16 cellular contexts compared by ENCODE assay signal in genomic region chr22:20396639-20397038, GRCh38. TPM values are rescaled to one million over a fixed set of nuclear protein-coding genes. Genes with fewer than 3 reads are reported as not detected.
DNase-seq lines count a peak whose midpoint lies in the region; ATAC-seq and TF ChIP-seq lines count a peak whose summit lies in the region.
"Had no signal": no experiment of that assay in that cellular context is flagged by ENCODE, and none has a peak within 500 bp of the region (broad histone marks: within the 10 kb centered on the region; RNA-seq: fewer than 3 reads in every experiment).

No MANE protein-coding gene starts in this region.

- H3K4me1 ChIP-seq in HEK293 (ENCODE audit: control insufficient read depth, insufficient read depth, low read length), result 0 out of 2 replicates have a peak, but pooled peaks cover 2% of the 10 kb centered on the region
- peaks cover 14 to 17% of the 10 kb centered on the region in 2 donors for H3K4me1 ChIP-seq in naive thymus-derived CD4-positive, alpha-beta T cell (ENCODE audit: control insufficient read depth in 2 of 2, insufficient read depth in 2 of 2, low read length in 2 of 2)
- H3K4me1 ChIP-seq: BE2C had no signal

- peaks cover 46% of the 10 kb centered on the region for H3K4me1 Mint-ChIP-seq in central memory CD8-positive, alpha-beta T cell
- H3K4me1 Mint-ChIP-seq in naive thymus-derived CD4-positive, alpha-beta T cell, result peaks cover 23 to 59% (median 51%) of the 10 kb centered on the region in 7 donors

- H3K27me3 ChIP-seq in naive thymus-derived CD4-positive, alpha-beta T cell (ENCODE audit: control insufficient read depth in 2 of 2, insufficient read depth in 2 of 2, low read length in 2 of 2), result no peaks in the 10 kb centered on the region
- H3K27me3 ChIP-seq: BE2C had no signal

- no peak for ATAC-seq in central memory CD8-positive, alpha-beta T cell (replicated peaks; ENCODE audit: extremely low read depth, poor library complexity, severe bottlenecking)
- ATAC-seq in naive thymus-derived CD4-positive, alpha-beta T cell, result no peak
- ATAC-seq in HG02571 (IDR thresholded peaks at IDR 0.05; ENCODE audit: unreplicated experiment), result no peak
- ATAC-seq in HG03432 (IDR thresholded peaks at IDR 0.05; ENCODE audit: unreplicated experiment), result no peak
- ATAC-seq: activated CD4-positive, alpha-beta T cell treated with anti-CD3 and anti-CD28 coated beads for 36 hours; HCT116 had no signal

- no peaks in the 10 kb centered on the region for H3K27me3 Mint-ChIP-seq in central memory CD8-positive, alpha-beta T cell
- no peaks in the 10 kb centered on the region for H3K27me3 Mint-ChIP-seq in naive thymus-derived CD4-positive, alpha-beta T cell
- H3K27me3 Mint-ChIP-seq: activated CD4-positive, alpha-beta T cell treated with anti-CD3 and anti-CD28 coated beads for 36 hours had no signal

- no peak overlapping the region for H3K27ac ChIP-seq in HEK293 (ENCODE audit: extremely low read depth, low read depth, low read length)
- no peak overlapping the region for H3K27ac ChIP-seq in naive thymus-derived CD4-positive, alpha-beta T cell (ENCODE audit: low read depth, low read length)

- no peaks in the 10 kb centered on the region for H3K9me3 Mint-ChIP-seq in central memory CD8-positive, alpha-beta T cell
- H3K9me3 Mint-ChIP-seq in naive thymus-derived CD4-positive, alpha-beta T cell, result no peaks in the 10 kb centered on the region

- DNase-seq in AG09309 (ENCODE audit: low read depth) (peak; percentile 21), CD1c-positive myeloid dendritic cell (ENCODE audit: extremely low spot score) (no peak)
- DNase-seq in central memory CD8-positive, alpha-beta T cell (ENCODE audit: low spot score in 2 of 2), result no peak
- no peak for DNase-seq in naive thymus-derived CD4-positive, alpha-beta T cell
- no peak for DNase-seq in activated T-cell treated with anti-CD3 and anti-CD28 coated beads, Interleukin-2, amount 50 U/mL, for 48 hours
- DNase-seq: activated CD4-positive, alpha-beta T cell treated with anti-CD3 and anti-CD28 coated beads for 36 hours; BE2C; NCI-H1092 treated with DMSO at 0.1 percent for 48 hours; NCI-H446; OCI-M1; stimulated activated CD4-positive, alpha-beta T cell treated with anti-CD3 and anti-CD28 coated beads, Interleukin-2, amount 100 ng/mL, for 48 hours; SW 1271 had no signal

- H3K4me3 ChIP-seq in AG09309 (ENCODE audit: control insufficient read depth, low read depth, low read length), result no peak overlapping the region
- no peak overlapping the region for H3K4me3 ChIP-seq in HEK293 (ENCODE audit: low read depth, low read length)
- H3K4me3 ChIP-seq in naive thymus-derived CD4-positive, alpha-beta T cell (ENCODE audit: low read length), result no peak overlapping the region

- POLR2A ChIA-PET in HEK293 (lab: Yijun Ruan, JAX), result interaction anchor here (0.6 to 1.4 kb wide), 2 partner anchors 22 to 77 kb away, joined by 4 to 5 read pairs; partner anchors contain the start of gene DGCR6L
- POLR2A ChIA-PET in naive thymus-derived CD4-positive, alpha-beta T cell (lab: Charles Lee), result interaction anchor here (1.1 kb wide), 1 partner anchor 11 kb away, joined by 4 read pairs; no protein-coding TSS in a partner anchor

- H3K36me3 Mint-ChIP-seq in central memory CD8-positive, alpha-beta T cell (ENCODE audit: insufficient read depth), result peaks cover 6% of the 10 kb centered on the region
- peaks cover 0 to 18% (median 4%) of the 10 kb centered on the region in 5 donors for H3K36me3 Mint-ChIP-seq in naive thymus-derived CD4-positive, alpha-beta T cell

- H3K27ac Mint-ChIP-seq in central memory CD8-positive, alpha-beta T cell (ENCODE audit: low read depth), result peak overlapping the region; percentile 59
- H3K27ac Mint-ChIP-seq in naive thymus-derived CD4-positive, alpha-beta T cell, result peak overlapping the region in 3 of 9 donors; percentile 13 to 76 (median 45)
- H3K27ac Mint-ChIP-seq: activated CD4-positive, alpha-beta T cell treated with anti-CD3 and anti-CD28 coated beads for 36 hours had no signal

- CTCF ChIA-PET in HEK293 (lab: Yijun Ruan, JAX), result interaction anchor here (0.5 to 0.6 kb wide), 2 partner anchors 168 to 254 kb away, joined by 3 read pairs; no protein-coding TSS in a partner anchor
- CTCF ChIA-PET in naive thymus-derived CD4-positive, alpha-beta T cell (lab: Charles Lee), result no interaction called here

- intact Hi-C loops in naive thymus-derived CD4-positive, alpha-beta T cell (cut with micrococcal nuclease), result no loop called here

- TF ChIP-seq CTCF in AG09309 (IDR thresholded peaks at IDR 0.05; ENCODE audit: control insufficient read depth, insufficient read depth, low read depth, low read length, missing control alignments) (no peak), HEK293 (tag by site-specific recombination; IDR thresholded peaks at IDR 0.05) (no peak)

- no peaks in the 10 kb centered on the region for H3K9me3 ChIP-seq in HEK293 (ENCODE audit: control insufficient read depth, insufficient read depth, low read depth, low read length)
- no peaks in the 10 kb centered on the region for H3K9me3 ChIP-seq in naive thymus-derived CD4-positive, alpha-beta T cell (ENCODE audit: control insufficient read depth in 2 of 3, low read length in 3 of 3)
- H3K9me3 ChIP-seq: BE2C had no signal

- peak overlapping the region; percentile 26 for H3K4me3 Mint-ChIP-seq in central memory CD8-positive, alpha-beta T cell
- peak overlapping the region in 8 of 10 donors; percentile 18 to 91 (median 84) for H3K4me3 Mint-ChIP-seq in naive thymus-derived CD4-positive, alpha-beta T cell
- H3K4me3 Mint-ChIP-seq: activated CD4-positive, alpha-beta T cell treated with anti-CD3 and anti-CD28 coated beads for 36 hours had no signal

- H3K36me3 ChIP-seq in HEK293 (ENCODE audit: control insufficient read depth in 2 of 2, insufficient read depth in 1 of 2, low read length in 2 of 2), result peaks cover 0 to 22% of the 10 kb centered on the region in 2 experiments; a peak in 1 of 3 replicates
- peaks cover 3 to 12% (median 4%) of the 10 kb centered on the region in 3 experiments for H3K36me3 ChIP-seq in naive thymus-derived CD4-positive, alpha-beta T cell (ENCODE audit: control insufficient read depth in 2 of 3, insufficient read depth in 3 of 3, low read length in 3 of 3)
- H3K36me3 ChIP-seq: BE2C had no signal

TF ChIP-seq in HEK293, 187 proteins besides CTCF, POLR2A, EP300 and RAD21:
- TF ChIP-seq ZNF112 (tag by site-specific recombination; IDR thresholded peaks at IDR 0.05) (no peak), ZEB2 (tag by site-specific recombination; IDR thresholded peaks at IDR 0.05) (no peak), ZNF600 (tag by site-specific recombination; IDR thresholded peaks at IDR 0.05) (0 out of 2 replicates have a peak, but pooled peaks have one; percentile 39), PRDM1 (tag by site-specific recombination; IDR thresholded peaks at IDR 0.05) (no peak), MZF1 (tag by site-specific recombination; IDR thresholded peaks at IDR 0.05; ENCODE audit: borderline replicate concordance) (no peak), ZNF596 (tag by site-specific recombination; IDR thresholded peaks at IDR 0.05) (no peak), ZNF214 (tag by site-specific recombination; IDR thresholded peaks at IDR 0.05; ENCODE audit: borderline replicate concordance) (no peak), REPIN1 (tag by site-specific recombination; IDR thresholded peaks at IDR 0.05; ENCODE audit: low read depth) (no peak), ZBTB17 (tag by site-specific recombination; IDR thresholded peaks at IDR 0.05) (peak; percentile 89), ZNF449 (tag by site-specific recombination; IDR thresholded peaks at IDR 0.05) (no peak), KLF7 (tag by site-specific recombination; IDR thresholded peaks at IDR 0.05; ENCODE audit: borderline replicate concordance) (no peak)
- TF ChIP-seq, protein P1, sequence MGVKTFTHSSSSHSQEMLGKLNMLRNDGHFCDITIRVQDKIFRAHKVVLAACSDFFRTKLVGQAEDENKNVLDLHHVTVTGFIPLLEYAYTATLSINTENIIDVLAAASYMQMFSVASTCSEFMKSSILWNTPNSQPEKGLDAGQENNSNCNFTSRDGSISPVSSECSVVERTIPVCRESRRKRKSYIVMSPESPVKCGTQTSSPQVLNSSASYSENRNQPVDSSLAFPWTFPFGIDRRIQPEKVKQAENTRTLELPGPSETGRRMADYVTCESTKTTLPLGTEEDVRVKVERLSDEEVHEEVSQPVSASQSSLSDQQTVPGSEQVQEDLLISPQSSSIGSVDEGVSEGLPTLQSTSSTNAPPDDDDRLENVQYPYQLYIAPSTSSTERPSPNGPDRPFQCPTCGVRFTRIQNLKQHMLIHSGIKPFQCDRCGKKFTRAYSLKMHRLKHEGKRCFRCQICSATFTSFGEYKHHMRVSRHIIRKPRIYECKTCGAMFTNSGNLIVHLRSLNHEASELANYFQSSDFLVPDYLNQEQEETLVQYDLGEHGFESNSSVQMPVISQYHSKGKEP (tag by site-specific recombination; IDR thresholded peaks at IDR 0.05), result no peak
- TF ChIP-seq, protein P2, sequence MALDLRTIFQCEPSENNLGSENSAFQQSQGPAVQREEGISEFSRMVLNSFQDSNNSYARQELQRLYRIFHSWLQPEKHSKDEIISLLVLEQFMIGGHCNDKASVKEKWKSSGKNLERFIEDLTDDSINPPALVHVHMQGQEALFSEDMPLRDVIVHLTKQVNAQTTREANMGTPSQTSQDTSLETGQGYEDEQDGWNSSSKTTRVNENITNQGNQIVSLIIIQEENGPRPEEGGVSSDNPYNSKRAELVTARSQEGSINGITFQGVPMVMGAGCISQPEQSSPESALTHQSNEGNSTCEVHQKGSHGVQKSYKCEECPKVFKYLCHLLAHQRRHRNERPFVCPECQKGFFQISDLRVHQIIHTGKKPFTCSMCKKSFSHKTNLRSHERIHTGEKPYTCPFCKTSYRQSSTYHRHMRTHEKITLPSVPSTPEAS (tag by site-specific recombination; IDR thresholded peaks at IDR 0.05), result no peak

RNA-seq across cellular contexts. Expression of gene ZNF74, which starts 2.7 kb away (rescaled TPM):
- 10 to 100 TPM in 3 of 5 experiments, 1 to 10 TPM in 2; 6.1 to 18.2 (median 12.9) TPM for total RNA-seq in naive thymus-derived CD4-positive, alpha-beta T cell
- 10 to 100 TPM in 1 of 2 donors, 1 to 10 TPM in 1; 5.3 to 14.0 TPM for polyA plus RNA-seq in naive thymus-derived CD4-positive, alpha-beta T cell

RNA-seq across cellular contexts. Expression of gene SCARF2, which starts 41.0 kb away (rescaled TPM):
- 1 to 10 TPM in 4 of 5 experiments, under 1 TPM in 1; 0.70 to 2.6 (median 2.2) TPM for total RNA-seq in naive thymus-derived CD4-positive, alpha-beta T cell
- under 1 TPM; 0.21 to 0.35 TPM for polyA plus RNA-seq in naive thymus-derived CD4-positive, alpha-beta T cell
